22 cellular contexts compared by ENCODE assay signal in genomic region chr1:216047821-216048220, GRCh38.
"Had no signal": no experiment of that assay in that cellular context is flagged by ENCODE, and none has a peak within 500 bp of the region (broad histone marks: within the 10 kb centered on the region; RNA-seq: fewer than 3 reads in every experiment).

No MANE protein-coding gene starts in this region.

- H3K36me3 Mint-ChIP-seq: activated naive CD4-positive, alpha-beta T cell treated with anti-CD3 and anti-CD28 coated beads, Interleukin-2, amount 50 U/mL, for 24 hours; naive thymus-derived CD4-positive, alpha-beta T cell; neural progenitor cell; type B pancreatic cell had no signal

- H3K4me1 Mint-ChIP-seq: activated CD4-positive, alpha-beta T cell treated with anti-CD3 and anti-CD28 coated beads, Interleukin-2, amount 10 ng/mL, durations not matched to agents 7 days and 5 days; activated naive CD4-positive, alpha-beta T cell treated with anti-CD3 and anti-CD28 coated beads, Interleukin-2, amount 50 U/mL, for 24 hours; naive thymus-derived CD4-positive, alpha-beta T cell had no signal

- H3K27ac Mint-ChIP-seq: activated CD4-positive, alpha-beta T cell treated with anti-CD3 and anti-CD28 coated beads, Interleukin-2, amount 10 ng/mL, durations not matched to agents 7 days and 5 days; activated CD8-positive, alpha-beta T cell treated with anti-CD3 and anti-CD28 coated beads for 36 hours; activated naive CD4-positive, alpha-beta T cell treated with anti-CD3 and anti-CD28 coated beads, Interleukin-2, amount 50 U/mL, for 24 hours; activated T-helper 1 cell treated with anti-CD3 and anti-CD28 coated beads, Interleukin-12 subunit alpha, Interleukin-12 subunit beta, Interleukin-2, Interleukin-4 antibody, amounts not matched to agents 30 ng/mL and 10 ng/mL and 1 ng/mL, durations not matched to agents 14 hours and 24 hours and 36 hours; naive thymus-derived CD4-positive, alpha-beta T cell; neural progenitor cell; progenitor cell of endocrine pancreas; T-helper 2 cell treated with Interferon-gamma antibody and Interleukin-4, amounts not matched to agents 5 μg/mL and 100 μg/mL, for 36 hours; type B pancreatic cell had no signal

- DNase-seq: activated CD4-positive, alpha-beta T cell treated with anti-CD3 and anti-CD28 coated beads, Interleukin-2, amount 10 ng/mL, durations not matched to agents 7 days and 5 days; activated CD4-positive, CD25-positive, alpha-beta regulatory T cell treated with anti-CD3 and anti-CD28 coated beads, Interleukin-2, amount 50 U/mL, for 72 hours; activated CD8-positive, alpha-beta T cell treated with anti-CD3 and anti-CD28 coated beads for 36 hours; activated gamma-delta T cell treated with Interleukin-2 at 50 U/mL for 16 hours; aorta; gastrocnemius medialis; left ventricle myocardium inferior; naive thymus-derived CD4-positive, alpha-beta T cell; retina; spleen; stimulated activated CD4-positive, alpha-beta T cell treated with anti-CD3 and anti-CD28 coated beads, Interleukin-4, amount 100 ng/mL, for 1 hour; stimulated activated naive CD4-positive, alpha-beta T cell; WERI-Rb-1 had no signal

- H3K9me3 Mint-ChIP-seq: activated CD4-positive, alpha-beta T cell treated with anti-CD3 and anti-CD28 coated beads, Interleukin-2, amount 10 ng/mL, durations not matched to agents 7 days and 5 days; neural progenitor cell had no signal

- H3K27me3 Mint-ChIP-seq: activated CD4-positive, alpha-beta T cell treated with anti-CD3 and anti-CD28 coated beads, Interleukin-2, amount 10 ng/mL, durations not matched to agents 7 days and 5 days; activated CD8-positive, alpha-beta T cell treated with anti-CD3 and anti-CD28 coated beads for 36 hours; activated naive CD4-positive, alpha-beta T cell treated with anti-CD3 and anti-CD28 coated beads, Interleukin-2, amount 50 U/mL, for 24 hours; naive thymus-derived CD4-positive, alpha-beta T cell; progenitor cell of endocrine pancreas; type B pancreatic cell had no signal

- H3K4me3 ChIP-seq: cardiac muscle cell, gastrocnemius medialis, left ventricle myocardium inferior, neural progenitor cell, spleen, thoracic aorta, vagina had no signal

- H3K4me3 Mint-ChIP-seq: activated CD4-positive, alpha-beta T cell treated with anti-CD3 and anti-CD28 coated beads, Interleukin-2, amount 10 ng/mL, durations not matched to agents 7 days and 5 days; activated CD8-positive, alpha-beta T cell treated with anti-CD3 and anti-CD28 coated beads for 36 hours; activated naive CD4-positive, alpha-beta T cell treated with anti-CD3 and anti-CD28 coated beads, Interleukin-2, amount 50 U/mL, for 24 hours; activated T-helper 1 cell treated with anti-CD3 and anti-CD28 coated beads, Interleukin-12 subunit alpha, Interleukin-12 subunit beta, Interleukin-2, Interleukin-4 antibody, amounts not matched to agents 30 ng/mL and 10 ng/mL and 1 ng/mL, durations not matched to agents 14 hours and 24 hours and 36 hours; naive thymus-derived CD4-positive, alpha-beta T cell; neural progenitor cell; T-helper 2 cell treated with Interferon-gamma antibody and Interleukin-4, amounts not matched to agents 5 μg/mL and 100 μg/mL, for 36 hours; type B pancreatic cell had no signal

- ATAC-seq: activated CD8-positive, alpha-beta T cell treated with anti-CD3 and anti-CD28 coated beads for 36 hours; gastrocnemius medialis; naive thymus-derived CD4-positive, alpha-beta T cell had no signal
